ENCODE assay signal across 8 cellular contexts in genomic region chr12:89352492-89353187, GRCh38. TPM values are rescaled to one million over a fixed set of nuclear protein-coding genes. Genes with fewer than 3 reads are reported as not detected.
DNase-seq lines count a peak whose midpoint lies in the region; ATAC-seq, FAIRE-seq and TF ChIP-seq lines count a peak whose summit lies in the region.

Gene DUSP6, minus strand, starts transcription at chr12:89352501. Its CDS starts 462 bp downstream, at chr12:89352039.

- peak within 1 kb of the TSS; percentile 89 for H3K27ac Mint-ChIP-seq in central memory CD8-positive, alpha-beta T cell (ENCODE audit: low read depth)
- peak within 1 kb of the TSS; percentile 87 to 97 (median 94) for H3K27ac Mint-ChIP-seq in immature natural killer cell

- peak within 1 kb of the TSS; percentile 81 for H3K4me3 Mint-ChIP-seq in central memory CD8-positive, alpha-beta T cell
- peak within 1 kb of the TSS; percentile 95 to 100 (median 99) for H3K4me3 Mint-ChIP-seq in immature natural killer cell

- TF ChIP-seq CTCF in GM12865 (IDR thresholded peaks at IDR 0.05; ENCODE audit: insufficient read depth, low read depth, low read length, missing control alignments) = no peak

- peak within 1 kb of the TSS; percentile 99 for H3K27ac ChIP-seq in small intestine (ENCODE audit: low read depth in 1 of 2, low read length in 1 of 2)

- H3K27me3 Mint-ChIP-seq in central memory CD8-positive, alpha-beta T cell = no peaks in the 10 kb centered on the region
- H3K27me3 Mint-ChIP-seq in immature natural killer cell (ENCODE audit: low read depth in 3 of 3) = peaks cover 13 to 22% (median 17%) of the 10 kb centered on the region in 3 donors

- peak; percentile 42 for ATAC-seq in HG03139 (IDR thresholded peaks at IDR 0.05; ENCODE audit: unreplicated experiment)
- peak; percentile 75 for ATAC-seq in central memory CD8-positive, alpha-beta T cell (replicated peaks; ENCODE audit: extremely low read depth, poor library complexity, severe bottlenecking)

- no peak for FAIRE-seq in small intestine (lab: Jason Lieb, UNC)

- H3K9me3 ChIP-seq in small intestine (ENCODE audit: control insufficient read depth, low read depth) = no peaks in the 10 kb centered on the region

- H3K9me3 Mint-ChIP-seq in central memory CD8-positive, alpha-beta T cell = no peaks in the 10 kb centered on the region
- H3K9me3 Mint-ChIP-seq in immature natural killer cell = no peaks in the 10 kb centered on the region

- H3K4me3 ChIP-seq in GM12865 (ENCODE audit: low read depth, low read length) (peak within 1 kb of the TSS; percentile 49), small intestine (ENCODE audit: low read depth in 1 of 2, low read length in 2 of 2) (peak within 1 kb of the TSS; percentile 73 to 95)

- peaks cover 2 to 14% of the 10 kb centered on the region in 2 donors for H3K4me1 ChIP-seq in small intestine (ENCODE audit: control insufficient read depth in 2 of 2, insufficient read depth in 1 of 2, low read depth in 1 of 2, low read length in 1 of 2)

- WGBS in small intestine, 3 donors = 0 to 1% (median 0%) methylated on average over 34 of the region's 34 CpGs

- no peaks in the 10 kb centered on the region for H3K27me3 ChIP-seq in small intestine (ENCODE audit: control insufficient read depth in 2 of 2, insufficient read depth in 2 of 2, low read length in 2 of 2)

- peaks cover 17% of the 10 kb centered on the region for H3K36me3 Mint-ChIP-seq in central memory CD8-positive, alpha-beta T cell (ENCODE audit: insufficient read depth)
- H3K36me3 Mint-ChIP-seq in immature natural killer cell = peaks cover 9 to 20% (median 13%) of the 10 kb centered on the region in 3 donors

- H3K4me1 Mint-ChIP-seq in central memory CD8-positive, alpha-beta T cell = peaks cover 51% of the 10 kb centered on the region
- peaks cover 48 to 64% of the 10 kb centered on the region in 2 donors for H3K4me1 Mint-ChIP-seq in immature natural killer cell

- DNase-seq in GM12865 (ENCODE audit: low read depth) (peak; percentile 54), NCI-H446 treated with DMSO at 0.1 percent for 48 hours (lab: John Stamatoyannopoulos, UW) (peak; percentile 97), immature natural killer cell (peak; percentile 87 to 92 (median 88)), small intestine (peak; percentile 98), SKM-1 treated with dmso at 0.1 percent for 144 hours (lab: John Stamatoyannopoulos, UW; ENCODE audit: unreplicated experiment) (no peak)
- DNase-seq in activated CD4-positive, alpha-beta T cell treated with anti-CD3 and anti-CD28 coated beads for 1 hour = peak; percentile 63
- peak; percentile 60 to 78 for DNase-seq in central memory CD8-positive, alpha-beta T cell (ENCODE audit: low spot score in 2 of 2)

- no peaks in the 10 kb centered on the region for H3K36me3 ChIP-seq in small intestine (ENCODE audit: control insufficient read depth in 2 of 2, insufficient read depth in 2 of 2, low read length in 2 of 2)

RNA-seq across cellular contexts. Expression of gene DUSP6, which starts in this region (rescaled TPM):
- polyA plus RNA-seq in immature natural killer cell = 10 to 100 TPM; 18.9 to 37.6 (median 27.1) TPM
- 10 to 100 TPM; 10.3 to 28.2 (median 20.0) TPM for polyA plus RNA-seq in small intestine
